In the genomic region with DNA sequence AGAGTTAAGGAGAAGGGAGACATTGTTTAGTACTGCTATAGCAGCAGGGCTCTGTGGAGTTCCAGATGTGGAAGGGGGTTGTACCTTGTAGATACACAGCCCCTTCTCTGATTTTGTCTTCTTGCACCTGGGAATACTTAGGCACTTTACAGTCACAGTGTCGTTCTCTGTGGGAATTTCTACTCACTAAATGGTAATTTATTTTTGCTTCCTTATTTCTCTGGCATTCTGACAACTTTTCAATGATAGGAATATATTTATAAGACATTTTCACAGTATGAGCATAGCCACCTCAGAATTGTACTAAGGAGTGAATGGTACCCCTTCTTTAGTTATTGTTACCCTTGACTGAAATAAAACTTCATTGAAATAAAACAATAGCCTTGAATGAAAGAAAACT, we compare ENCODE assay signal across 31 cellular contexts.
"Had no signal": no experiment of that assay in that cellular context is flagged by ENCODE, and none has a peak within 500 bp of the region (broad histone marks: within the 10 kb centered on the region; RNA-seq: fewer than 3 reads in every experiment).

No MANE protein-coding gene starts in this region.

- H3K27me3 ChIP-seq: brain microvascular endothelial cell, dorsolateral prefrontal cortex, esophagus muscularis mucosa, foreskin keratinocyte, gastroesophageal sphincter had no signal

- H3K9me3 ChIP-seq: esophagus muscularis mucosa, gastroesophageal sphincter had no signal

- H3K4me1 ChIP-seq: esophagus muscularis mucosa, foreskin keratinocyte, gastroesophageal sphincter had no signal

- H3K9me3 Mint-ChIP-seq: activated B cell treated with CpG ODN at 0.5 μM for 24 hours; activated CD8-positive, alpha-beta T cell treated with anti-CD3 and anti-CD28 coated beads for 36 hours; activated T-cell treated with anti-CD3 and anti-CD28 coated beads, Interleukin-2, amount 50 U/mL, for 4 hours; activated T-helper 17 cell treated with anti-CD3 and anti-CD28 coated beads, Interleukin-2, amount 50 U/mL, for 72 hours; central memory CD8-positive, alpha-beta T cell; dendritic cell treated with granulocyte-macrophage colony-stimulating factor and Interleukin-4, amounts not matched to agents 40 ng/mL and 50 ng/mL, for 4 days; endodermal cell; T-helper 2 cell treated with Interferon-gamma antibody and Interleukin-4, amounts not matched to agents 5 μg/mL and 100 μg/mL, for 36 hours had no signal

- H3K27ac ChIP-seq: brain microvascular endothelial cell, coronary artery, dorsolateral prefrontal cortex, esophagus muscularis mucosa, foreskin keratinocyte, gastroesophageal sphincter, WERI-Rb-1 had no signal

- DNase-seq: activated B cell treated with CpG ODN at 0.5 μM for 24 hours; activated CD4-positive, alpha-beta T cell treated with anti-CD3 and anti-CD28 coated beads for 48 hours; activated CD4-positive, alpha-beta T cell treated with anti-CD3 and anti-CD28 coated beads, Interleukin-2, amount 50 U/mL, for 1 hour; activated CD4-positive, alpha-beta T cell treated with anti-CD3 and anti-CD28 coated beads, Interleukin-2, amount 50 U/mL, for 48 hours; activated CD8-positive, alpha-beta memory T cell treated with anti-CD3 and anti-CD28 coated beads for 24 hours; activated CD8-positive, alpha-beta T cell treated with anti-CD3 and anti-CD28 coated beads for 36 hours; activated effector memory CD4-positive, alpha-beta T cell treated with Interleukin-2 at 50 U/mL for 16 hours; activated gamma-delta T cell treated with Interleukin-2 at 50 U/mL for 16 hours; activated naive CD4-positive, alpha-beta T cell treated with anti-CD3 and anti-CD28 coated beads, Interleukin-2, amount 50 U/mL, for 16 hours; activated naive CD4-positive, alpha-beta T cell treated with Interleukin-2 at 50 U/mL for 16 hours; activated T-cell treated with anti-CD3 and anti-CD28 coated beads, Interleukin-2, amount 50 U/mL, for 4 hours; amniotic stem cell; anterior cingulate cortex; brain microvascular endothelial cell; dorsolateral prefrontal cortex; effector memory CD4-positive, alpha-beta T cell; endodermal cell; erythroblast; foreskin keratinocyte; T-helper 17 cell; T1000; WERI-Rb-1 had no signal

- H3K4me3 ChIP-seq: coronary artery, dorsolateral prefrontal cortex, esophagus muscularis mucosa, gastroesophageal sphincter had no signal

- ATAC-seq: activated CD4-positive, CD25-positive, alpha-beta regulatory T cell treated with anti-CD3 and anti-CD28 coated beads, Interleukin-2, amount 50 U/mL, for 24 hours; activated CD8-positive, alpha-beta T cell treated with anti-CD3 and anti-CD28 coated beads for 36 hours; activated T-cell treated with anti-CD3 and anti-CD28 coated beads, Interleukin-2, amount 50 U/mL, for 4 hours; activated T-helper 17 cell treated with anti-CD3 and anti-CD28 coated beads, Interleukin-2, amount 50 U/mL, for 72 hours; foreskin keratinocyte; gastroesophageal sphincter; T-helper 17 cell had no signal

- H3K36me3 ChIP-seq: brain microvascular endothelial cell, esophagus muscularis mucosa, gastroesophageal sphincter, WERI-Rb-1 had no signal

- H3K4me1 Mint-ChIP-seq: activated B cell treated with CpG ODN at 0.5 μM for 24 hours; activated T-helper 17 cell treated with anti-CD3 and anti-CD28 coated beads, Interleukin-2, amount 50 U/mL, for 72 hours; central memory CD8-positive, alpha-beta T cell had no signal

- H3K4me3 Mint-ChIP-seq: activated B cell treated with CpG ODN at 0.5 μM for 24 hours; activated CD8-positive, alpha-beta T cell treated with anti-CD3 and anti-CD28 coated beads for 36 hours; activated naive CD8-positive, alpha-beta T cell; activated T-cell treated with anti-CD3 and anti-CD28 coated beads, Interleukin-2, amount 50 U/mL, for 4 hours; activated T-helper 17 cell treated with anti-CD3 and anti-CD28 coated beads, Interleukin-2, amount 50 U/mL, for 72 hours; central memory CD8-positive, alpha-beta T cell; dendritic cell treated with granulocyte-macrophage colony-stimulating factor and Interleukin-4, amounts not matched to agents 40 ng/mL and 50 ng/mL, for 4 days; endodermal cell; T-helper 17 cell; T-helper 2 cell treated with Interferon-gamma antibody and Interleukin-4, amounts not matched to agents 5 μg/mL and 100 μg/mL, for 36 hours had no signal

- H3K27me3 Mint-ChIP-seq: activated B cell treated with CpG ODN at 0.5 μM for 24 hours; activated T-helper 17 cell treated with anti-CD3 and anti-CD28 coated beads, Interleukin-2, amount 50 U/mL, for 72 hours; central memory CD8-positive, alpha-beta T cell; dendritic cell treated with granulocyte-macrophage colony-stimulating factor and Interleukin-4, amounts not matched to agents 40 ng/mL and 50 ng/mL, for 4 days had no signal

- H3K27ac Mint-ChIP-seq: activated B cell treated with CpG ODN at 0.5 μM for 24 hours; activated CD8-positive, alpha-beta T cell treated with anti-CD3 and anti-CD28 coated beads for 36 hours; activated naive CD8-positive, alpha-beta T cell; activated T-helper 17 cell treated with anti-CD3 and anti-CD28 coated beads, Interleukin-2, amount 50 U/mL, for 72 hours; endodermal cell; T-helper 17 cell; T-helper 2 cell treated with Interferon-gamma antibody and Interleukin-4, amounts not matched to agents 5 μg/mL and 100 μg/mL, for 36 hours had no signal
